Comparison of ENCODE assay signal across 20 cellular contexts in genomic region chr12:106710143-106710893, GRCh38.
A peak's percentile ranks its signal among the peaks of the same experiment; 100 is the strongest.
DNase-seq lines count a peak whose midpoint lies in the region; ATAC-seq, FAIRE-seq and TF ChIP-seq lines count a peak whose summit lies in the region.
"Had no signal": no experiment of that assay in that cellular context is flagged by ENCODE, and none has a peak within 500 bp of the region (broad histone marks: within the 10 kb centered on the region; RNA-seq: fewer than 3 reads in every experiment).

No MANE protein-coding gene starts in this region.

- POLR2A ChIA-PET in HepG2 (lab: Yijun Ruan, JAX), result no interaction called here

- no peaks in the 10 kb centered on the region for H3K27me3 ChIP-seq in iPS-20b (ENCODE audit: insufficient read depth, low read length)
- peaks cover 0 to 6% of the 10 kb centered on the region in 2 experiments; a peak in 1 of 5 replicates for H3K27me3 ChIP-seq in HepG2 (ENCODE audit: control insufficient read depth in 1 of 2, insufficient read depth in 2 of 2, low read length in 2 of 2)
- H3K27me3 ChIP-seq: BLaER1 had no signal

- H3K4me1 ChIP-seq in iPS-20b (ENCODE audit: insufficient read depth, low read length), result peaks cover 35% of the 10 kb centered on the region
- H3K4me1 ChIP-seq in HepG2 (ENCODE audit: insufficient read depth, low read length), result peaks cover 5% of the 10 kb centered on the region; the same call in 1 of the 2 replicates
- H3K4me1 ChIP-seq: BLaER1 had no signal

- DNase-seq in NCI-H2107 treated with DMSO at 0.1 percent for 48 hours (lab: John Stamatoyannopoulos, UW; ENCODE audit: unreplicated experiment) (peak; percentile 18), NCI-H2107 (lab: John Stamatoyannopoulos, UW) (no peak), NCI-H748 (lab: John Stamatoyannopoulos, UW; ENCODE audit: unreplicated experiment) (peak; percentile 67), HepG2 (ENCODE audit: low spot score) (no peak), NCI-H345 (lab: John Stamatoyannopoulos, UW) (no peak), A172 (ENCODE audit: low spot score) (no peak)
- DNase-seq: CD8-positive, alpha-beta memory T cell; DND-41; GF-D8; Kasumi-1; MM.1S; NCI-H2081 treated with DMSO at 0.1 percent for 48 hours; NCI-H446; RPMI8226 had no signal

- no peak for TF ChIP-seq RAD21 in HepG2 (CRISPR knock-in tag; IDR thresholded peaks at IDR 0.05)

- no peak overlapping the region for H3K4me2 ChIP-seq in HepG2 (ENCODE audit: low read depth, low read length)
- H3K4me2 ChIP-seq: BLaER1 had no signal

- no peaks in the 10 kb centered on the region for H3K9me3 ChIP-seq in iPS-20b (ENCODE audit: insufficient read depth, low read depth, low read length)
- no peaks in the 10 kb centered on the region for H3K9me3 ChIP-seq in HepG2 (ENCODE audit: low read length)
- H3K9me3 ChIP-seq: BLaER1 had no signal

- H3K9ac ChIP-seq in iPS-20b (ENCODE audit: low read depth, low read length) (peak overlapping the region; percentile 35; the same call in 1 of the 2 replicates), HepG2 (ENCODE audit: insufficient read depth, low read depth, low read length) (no peak overlapping the region)
- H3K9ac ChIP-seq: BLaER1 had no signal

- CTCF ChIA-PET in HepG2 (lab: Yijun Ruan, JAX; ENCODE audit: low intra/inter-chr PET ratio, low total read pairs), result no interaction called here

- no peaks in the 10 kb centered on the region for H3K79me2 ChIP-seq in HepG2 (ENCODE audit: insufficient read depth, low read length)

- WGBS in HepG2 (ENCODE audit: low lambda C conversion rate), result 68% methylated on average over 10 of the region's 10 CpGs

- no peak overlapping the region for H3K27ac ChIP-seq in iPS-20b (ENCODE audit: low read length)
- no peak overlapping the region for H3K27ac ChIP-seq in HepG2 (ENCODE audit: extremely low read length, insufficient read depth, low read length)
- H3K27ac ChIP-seq: BLaER1 had no signal

- H2AFZ ChIP-seq in HepG2 (ENCODE audit: low read length), result no peak overlapping the region

- intact Hi-C loops in HepG2 (cut with micrococcal nuclease; ENCODE audit: unreplicated experiment), result no loop called here

- no peak for ATAC-seq in HepG2
- no peak for ATAC-seq in GM18858 (IDR thresholded peaks at IDR 0.05; ENCODE audit: unreplicated experiment)

- TF ChIP-seq POLR2A in HepG2 (IDR thresholded peaks at IDR 0.05; ENCODE audit: insufficient read depth in 1 of 2, low read depth in 2 of 2, low read length in 2 of 2), result no peak

- peak overlapping the region; percentile 31; the same call in 1 of the 2 replicates for H3K4me3 ChIP-seq in iPS-20b (ENCODE audit: low read length)
- H3K4me3 ChIP-seq in HepG2 (replicated peaks in 1 of 3; ENCODE audit: insufficient read depth in 1 of 3, low read depth in 2 of 3, low read length in 3 of 3), result no peak overlapping the region
- H3K4me3 ChIP-seq: BLaER1 had no signal

- no peak for TF ChIP-seq CTCF in HepG2 (CRISPR knock-in tag; IDR thresholded peaks at IDR 0.05)

- H3K36me3 ChIP-seq in iPS-20b (ENCODE audit: insufficient read depth, low read depth, low read length) (no peaks in the 10 kb centered on the region), HepG2 (replicated peaks in 1 of 2; ENCODE audit: control insufficient read depth in 1 of 2, insufficient read depth in 2 of 2, low read length in 2 of 2) (no peaks in the 10 kb centered on the region)
- H3K36me3 ChIP-seq: BLaER1 had no signal

- in situ Hi-C loops in HepG2 (cut with HindIII; ENCODE audit: extremely low pct_ligation_motif_present, low pct_unique_long_range_greater_than_20kb), result no loop called here

- H4K20me1 ChIP-seq in HepG2 (ENCODE audit: insufficient read depth, low read length), result no peaks in the 10 kb centered on the region
- H4K20me1 ChIP-seq: BLaER1 had no signal

- no TSS peak for BruUV-seq in HepG2 (replicated peaks; lab: Mats Ljungman, UMichigan)

- FAIRE-seq in HepG2 (lab: Jason Lieb, UNC), result no peak
- FAIRE-seq: A204.1, D721Med, GM12891 had no signal

- TF ChIP-seq EP300 in HepG2 (IDR thresholded peaks at IDR 0.05; ENCODE audit: low read depth in 2 of 2, low read length in 2 of 2) (no peak), HepG2 (CRISPR knock-in tag; IDR thresholded peaks at IDR 0.05; ENCODE audit: borderline replicate concordance) (no peak)

TF ChIP-seq in HepG2, 621 proteins besides CTCF, POLR2A, EP300 and RAD21:
- no peak for TF ChIP-seq ZNF17 (CRISPR knock-in tag; IDR thresholded peaks at IDR 0.05)
- TF ChIP-seq POLR2AphosphoS5 (IDR thresholded peaks at IDR 0.05; ENCODE audit: low read depth, low read length), result no peak
- TF ChIP-seq CCAR2 (optimal IDR thresholded peaks at IDR 0.05; ENCODE audit: low read depth, low read length), result no peak
- no peak for TF ChIP-seq ZNF691 (CRISPR knock-in tag; IDR thresholded peaks at IDR 0.05; ENCODE audit: borderline replicate concordance, low read depth)
- no peak for TF ChIP-seq ZNF574 (CRISPR knock-in tag; IDR thresholded peaks at IDR 0.05)
- TF ChIP-seq SP1 (IDR thresholded peaks at IDR 0.05), result no peak
- no peak for TF ChIP-seq SP1 (CRISPR knock-in tag; IDR thresholded peaks at IDR 0.05)
- no peak for TF ChIP-seq ZNF558 (CRISPR knock-in tag; IDR thresholded peaks at IDR 0.05; ENCODE audit: borderline replicate concordance)
- no peak for TF ChIP-seq NCOR1 (IDR thresholded peaks at IDR 0.05; ENCODE audit: borderline replicate concordance, low read length)
- TF ChIP-seq ZNF792 (CRISPR knock-in tag; IDR thresholded peaks at IDR 0.05), result no peak
- no peak for TF ChIP-seq SP5 (CRISPR knock-in tag; IDR thresholded peaks at IDR 0.05; ENCODE audit: borderline replicate concordance, low read depth)
- no peak for TF ChIP-seq ERF (CRISPR knock-in tag; IDR thresholded peaks at IDR 0.05)
- no peak for TF ChIP-seq ZNF629 (CRISPR knock-in tag; conservative IDR thresholded peaks at IDR 0.05)

Comparison
In these comparisons a context has a peak if more than half of its experiments do, and no peak if none do; other contexts are left out.
1. DNase-seq: peak in NCI-H2107 treated with DMSO at 0.1 percent for 48 hours (single experiment) and NCI-H748 (single experiment); none in NCI-H2107 (single experiment), HepG2 (single experiment), NCI-H345 (single experiment) and A172 (single experiment).